12 cellular contexts compared by ENCODE assay signal in the genomic region with DNA sequence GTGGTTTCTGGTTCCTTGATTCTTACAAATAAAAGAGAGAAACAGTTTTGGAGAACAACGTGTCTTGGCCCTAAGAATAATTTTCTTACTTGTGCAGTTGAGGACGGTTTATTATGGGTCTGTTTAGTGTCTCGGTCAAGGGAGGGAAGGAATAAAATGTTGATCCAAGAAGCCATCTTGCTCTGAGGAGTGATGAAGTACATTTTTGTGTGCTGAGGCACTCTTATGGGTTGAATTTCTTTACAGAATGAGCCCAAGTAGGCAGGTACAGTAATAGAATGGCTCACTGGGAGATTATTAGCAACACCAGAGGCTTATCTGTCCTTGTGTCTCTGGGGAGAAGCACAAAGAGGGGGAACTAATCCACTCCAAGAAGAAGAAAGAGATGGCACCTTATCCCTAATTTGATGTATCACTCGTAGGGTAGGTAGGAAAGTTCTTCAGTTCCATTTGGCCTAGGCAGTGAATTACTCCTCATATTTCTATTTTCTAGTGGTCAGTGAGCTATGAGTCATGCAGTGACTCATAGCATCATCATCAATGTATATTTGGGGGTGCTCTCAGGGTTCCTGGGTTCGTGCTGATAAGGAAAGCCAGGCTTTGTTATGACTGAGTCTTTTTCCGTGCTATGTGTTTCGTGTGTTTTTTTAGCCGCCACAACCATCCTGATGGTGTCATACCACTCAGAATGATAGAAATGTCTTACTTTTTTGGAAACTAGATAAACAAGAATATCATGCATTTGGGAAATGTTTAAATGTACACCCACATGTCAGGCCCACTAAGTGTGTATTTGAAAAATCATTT.
DNase-seq lines count a peak whose midpoint lies in the region; ATAC-seq and TF ChIP-seq lines count a peak whose summit lies in the region.
"Had no signal": no experiment of that assay in that cellular context is flagged by ENCODE, and none has a peak within 500 bp of the region (broad histone marks: within the 10 kb centered on the region; RNA-seq: fewer than 3 reads in every experiment).

No MANE protein-coding gene starts in this region.

- 68% methylated on average over 8 of the region's 8 CpGs for WGBS in hepatocyte (ENCODE audit: low lambda C conversion rate, missing lambda C conversion rate)

- peaks cover 6% of the 10 kb centered on the region; the same call in 1 of the 2 replicates for H3K9me3 ChIP-seq in SJSA1 (replicated peaks)
- no peaks in the 10 kb centered on the region for H3K9me3 ChIP-seq in hepatocyte (ENCODE audit: low read depth)
- no peaks in the 10 kb centered on the region for H3K9me3 ChIP-seq in Peyer's patch
- H3K9me3 ChIP-seq in MM.1S (replicated peaks; ENCODE audit: insufficient read depth, low read length), result no peaks in the 10 kb centered on the region

- ATAC-seq in HG02588 (IDR thresholded peaks at IDR 0.05; ENCODE audit: unreplicated experiment) (peak; percentile 48), HG03159 (IDR thresholded peaks at IDR 0.05; ENCODE audit: unreplicated experiment) (no peak)

- H3K27ac ChIP-seq in SJSA1, result peak overlapping the region; percentile 49
- H3K27ac ChIP-seq in hepatocyte, result peak overlapping the region; percentile 87
- H3K27ac ChIP-seq in Peyer's patch, result peak overlapping the region in 1 of 4 donors; percentile 66
- H3K27ac ChIP-seq in MM.1S (ENCODE audit: low read length), result no peak overlapping the region

- H2AFZ ChIP-seq in hepatocyte (no peak overlapping the region), MM.1S (ENCODE audit: low read length) (no peak overlapping the region)

- TF ChIP-seq CTCF in AG10803 (conservative IDR thresholded peaks at IDR 0.05; ENCODE audit: low read length) (no peak), hepatocyte (IDR thresholded peaks at IDR 0.05; ENCODE audit: poor library complexity) (no peak), Peyer's patch (IDR thresholded peaks at IDR 0.05) (no peak), MM.1S (IDR thresholded peaks at IDR 0.05; ENCODE audit: low read length) (no peak)

- no peaks in the 10 kb centered on the region for H3F3A ChIP-seq in MM.1S (ENCODE audit: insufficient read depth, low read length)

- H3K27me3 ChIP-seq in SJSA1 (replicated peaks), result no peaks in the 10 kb centered on the region
- H3K27me3 ChIP-seq in hepatocyte, result no peaks in the 10 kb centered on the region
- H3K27me3 ChIP-seq in Peyer's patch, result no peaks in the 10 kb centered on the region
- H3K27me3 ChIP-seq in MM.1S (replicated peaks; ENCODE audit: insufficient read depth, low read length), result no peaks in the 10 kb centered on the region

- H3K4me1 ChIP-seq in SJSA1 (replicated peaks), result peaks cover 20% of the 10 kb centered on the region
- H3K4me1 ChIP-seq in hepatocyte (ENCODE audit: insufficient read depth), result peaks cover 12% of the 10 kb centered on the region
- H3K4me1 ChIP-seq in Peyer's patch, result peaks cover 0 to 9% (median 2%) of the 10 kb centered on the region in 4 donors
- no peaks in the 10 kb centered on the region for H3K4me1 ChIP-seq in MM.1S (ENCODE audit: low read length)

- H3K79me2 ChIP-seq in hepatocyte, result no peaks in the 10 kb centered on the region
- H3K79me2 ChIP-seq in MM.1S (ENCODE audit: low read length), result no peaks in the 10 kb centered on the region

- H3K4me3 ChIP-seq in AG10803 (ENCODE audit: low read length) (no peak overlapping the region), SJSA1 (no peak overlapping the region), hepatocyte (no peak overlapping the region), Peyer's patch (no peak overlapping the region), MM.1S (ENCODE audit: low read length) (no peak overlapping the region)

- no peak for TF ChIP-seq POLR2A in Peyer's patch (IDR thresholded peaks at IDR 0.05)

- peak; percentile 67 for DNase-seq in AG10803 (ENCODE audit: low read depth)
- DNase-seq in SJSA1 (ENCODE audit: low read depth in 1 of 2, low spot score in 2 of 2), result peak; percentile 63 to 90
- no peak for DNase-seq in hepatocyte (ENCODE audit: low spot score)
- no peak for DNase-seq in NOMO-1 treated with DMSO at 0.1 percent for 48 hours (lab: John Stamatoyannopoulos, UW; ENCODE audit: unreplicated experiment)
- DNase-seq in Peyer's patch, result no peak
- DNase-seq in MM.1S, result no peak
- DNase-seq: activated CD4-positive, CD25-positive, alpha-beta regulatory T cell treated with anti-CD3 and anti-CD28 coated beads, Interleukin-2, amount 50 U/mL, for 72 hours; DMS153; GOT3; NCI-H1930 had no signal

- no peaks in the 10 kb centered on the region for H3K9me2 ChIP-seq in hepatocyte (replicated peaks; ENCODE audit: insufficient read depth)
- H3K9me2 ChIP-seq in MM.1S (replicated peaks; ENCODE audit: insufficient read depth, low read length), result no peaks in the 10 kb centered on the region

- H4K20me1 ChIP-seq in hepatocyte (ENCODE audit: insufficient read depth, poor library complexity, severe bottlenecking) (no peaks in the 10 kb centered on the region), MM.1S (ENCODE audit: insufficient read depth, low read length) (no peaks in the 10 kb centered on the region)

- no peak overlapping the region for H3K9ac ChIP-seq in MM.1S (ENCODE audit: low read length)

- no peak overlapping the region for H3K4me2 ChIP-seq in hepatocyte
- H3K4me2 ChIP-seq in MM.1S (ENCODE audit: low read depth, low read length), result no peak overlapping the region

- H3K36me3 ChIP-seq in SJSA1 (no peaks in the 10 kb centered on the region), hepatocyte (replicated peaks; ENCODE audit: insufficient read depth, low read depth) (no peaks in the 10 kb centered on the region), Peyer's patch (no peaks in the 10 kb centered on the region), MM.1S (replicated peaks; ENCODE audit: insufficient read depth, low read length) (no peaks in the 10 kb centered on the region)

Comparison
In these comparisons a context has a peak if more than half of its experiments do, and no peak if none do; other contexts are left out.
1. DNase-seq: peak in AG10803 (single experiment) and SJSA1 (2 of 2); none in hepatocyte (single experiment), NOMO-1 treated with DMSO at 0.1 percent for 48 hours (single experiment), Peyer's patch (0 of 3) and MM.1S (single experiment).